ENCODE assay signal across 8 cellular contexts in the genomic region with DNA sequence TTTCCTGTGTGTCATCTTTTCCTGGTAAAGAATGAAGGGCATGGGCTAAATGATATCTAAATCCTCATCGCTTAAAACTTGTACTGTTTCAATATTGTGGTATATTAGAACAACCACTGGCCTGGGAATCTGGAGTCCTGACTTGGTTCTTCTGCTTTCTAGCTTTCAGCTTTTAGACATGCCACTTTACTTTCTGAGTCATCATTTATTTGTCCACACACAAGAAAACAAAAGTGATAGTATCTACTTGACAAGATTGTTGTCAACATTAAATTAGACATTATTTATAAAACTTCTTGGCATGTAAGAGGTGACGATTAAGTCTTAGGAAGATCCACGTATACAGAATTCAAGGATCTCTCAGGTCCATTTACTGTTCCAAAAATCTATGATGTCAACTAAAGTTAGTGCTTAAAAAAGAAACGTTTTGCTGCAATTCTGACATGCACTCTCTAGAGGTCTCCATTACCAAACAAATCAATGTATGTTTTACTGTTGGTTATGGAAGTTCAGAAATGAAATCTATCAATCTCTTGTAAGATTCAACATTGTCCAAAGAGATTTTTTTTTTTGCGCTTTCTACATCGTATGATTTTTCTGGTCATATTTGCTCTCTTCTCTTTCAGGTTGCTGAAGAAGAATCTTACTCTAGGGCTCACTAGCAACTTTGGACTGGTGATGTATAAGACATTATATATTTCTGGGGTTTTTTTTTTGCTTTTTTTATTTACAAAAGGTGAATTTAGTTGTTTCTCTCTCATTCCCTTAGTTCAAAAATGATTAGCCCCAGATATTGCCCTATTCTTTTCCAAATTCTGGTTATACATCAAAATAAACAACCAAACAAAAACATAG. TPM values are rescaled to one million over a fixed set of nuclear protein-coding genes. Genes with fewer than 3 reads are reported as not detected.
DNase-seq lines count a peak whose midpoint lies in the region; ATAC-seq, FAIRE-seq and TF ChIP-seq lines count a peak whose summit lies in the region.

No MANE protein-coding gene starts in this region.

- H3K27me3 Mint-ChIP-seq in HFFc6 (ENCODE audit: insufficient read depth), result peaks cover 2% of the 10 kb centered on the region

- DNase-seq in HFFc6, result no peak
- no peak for DNase-seq in RWPE2 (ENCODE audit: low spot score)
- DNase-seq in keratinocyte (ENCODE audit: low read depth, low spot score), result no peak
- DNase-seq in GF-D8 (lab: John Stamatoyannopoulos, UW), result no peak
- DNase-seq in Peyer's patch, result no peak
- no peak for DNase-seq in WERI-Rb-1
- no peak for DNase-seq in activated CD4-positive, alpha-beta T cell treated with anti-CD3 and anti-CD28 coated beads for 1 hour

- TF ChIP-seq POLR2A in Peyer's patch (IDR thresholded peaks at IDR 0.05), result no peak

- no peak overlapping the region for H3K4me3 Mint-ChIP-seq in HFFc6

- H3K4me3 ChIP-seq in RWPE2 (ENCODE audit: severe bottlenecking) (no peak overlapping the region), keratinocyte (ENCODE audit: control insufficient read depth in 2 of 3, extremely low read depth in 1 of 3, insufficient read depth in 2 of 3, low read depth in 1 of 3, low read length in 3 of 3) (no peak overlapping the region), Peyer's patch (no peak overlapping the region), WERI-Rb-1 (ENCODE audit: low read depth, low read length) (no peak overlapping the region)

- H3K27me3 ChIP-seq in RWPE2 (ENCODE audit: insufficient read depth, poor library complexity, severe bottlenecking) (no peaks in the 10 kb centered on the region), keratinocyte (ENCODE audit: control insufficient read depth, extremely low read depth, insufficient read depth, low read length) (no peaks in the 10 kb centered on the region), Peyer's patch (no peaks in the 10 kb centered on the region), WERI-Rb-1 (ENCODE audit: insufficient read depth, low read depth, severe bottlenecking) (no peaks in the 10 kb centered on the region)

- H4K20me1 ChIP-seq in keratinocyte (ENCODE audit: control insufficient read depth, extremely low read depth, insufficient read depth, low read length), result no peaks in the 10 kb centered on the region

- no peaks in the 10 kb centered on the region for H3K9me1 ChIP-seq in keratinocyte (ENCODE audit: control insufficient read depth, extremely low read depth, insufficient read depth, low read length)

- no peaks in the 10 kb centered on the region for H3K9me3 Mint-ChIP-seq in HFFc6

- no peak overlapping the region for H3K27ac Mint-ChIP-seq in HFFc6

- H3K27ac ChIP-seq in C4-2B, result no peak overlapping the region
- no peak overlapping the region for H3K27ac ChIP-seq in RWPE2 (ENCODE audit: poor library complexity, severe bottlenecking)
- H3K27ac ChIP-seq in keratinocyte (ENCODE audit: control insufficient read depth, insufficient read depth, low read length), result no peak overlapping the region
- no peak overlapping the region for H3K27ac ChIP-seq in Peyer's patch
- no peak overlapping the region for H3K27ac ChIP-seq in WERI-Rb-1

- H3K4me1 ChIP-seq in RWPE2 (ENCODE audit: insufficient read depth, poor library complexity, severe bottlenecking) (no peaks in the 10 kb centered on the region), keratinocyte (ENCODE audit: control insufficient read depth, extremely low read depth, insufficient read depth, low read length) (no peaks in the 10 kb centered on the region), Peyer's patch (no peaks in the 10 kb centered on the region)

- no peak overlapping the region for H2AFZ ChIP-seq in keratinocyte (ENCODE audit: control insufficient read depth, low read length)

- H3K79me2 ChIP-seq in keratinocyte (ENCODE audit: control insufficient read depth, insufficient read depth, low read length), result no peaks in the 10 kb centered on the region

- dilution Hi-C loops in keratinocyte (cut with MboI; ENCODE audit: extremely low pct_ligation_motif_present, low sequenced_read_pairs), result no loop called here

- TF ChIP-seq CTCF in C4-2B (conservative IDR thresholded peaks at IDR 0.05), result peak; percentile 79
- peak; percentile 47 for TF ChIP-seq CTCF in HFFc6 (IDR thresholded peaks at IDR 0.05)
- TF ChIP-seq CTCF in RWPE2 (IDR thresholded peaks at IDR 0.05; ENCODE audit: poor library complexity, severe bottlenecking), result peak; percentile 62
- peak in 1 of 3 experiments; percentile 28 for TF ChIP-seq CTCF in keratinocyte (optimal IDR thresholded peaks at IDR 0.05 in 1 of 3, IDR thresholded peaks at IDR 0.05 in 1 of 3, conservative IDR thresholded peaks at IDR 0.05 in 1 of 3; ENCODE audit: extremely low read depth in 1 of 3, insufficient read depth in 2 of 3, low read length in 3 of 3)
- TF ChIP-seq CTCF in Peyer's patch (IDR thresholded peaks at IDR 0.05), result peak in 2 of 6 experiments; percentile 5 to 38
- TF ChIP-seq CTCF in WERI-Rb-1 (IDR thresholded peaks at IDR 0.05; ENCODE audit: low read depth, low read length), result no peak

- no peak overlapping the region for H3K9ac ChIP-seq in keratinocyte (ENCODE audit: control insufficient read depth, extremely low read depth, insufficient read depth, low read length)

- no peaks in the 10 kb centered on the region for H3K4me1 Mint-ChIP-seq in HFFc6 (ENCODE audit: low read depth)

- no peaks in the 10 kb centered on the region for H3K9me3 ChIP-seq in RWPE2 (ENCODE audit: severe bottlenecking)
- H3K9me3 ChIP-seq in keratinocyte (ENCODE audit: control insufficient read depth, low read depth, low read length), result no peaks in the 10 kb centered on the region
- H3K9me3 ChIP-seq in Peyer's patch, result no peaks in the 10 kb centered on the region
- H3K9me3 ChIP-seq in WERI-Rb-1 (ENCODE audit: severe bottlenecking), result no peaks in the 10 kb centered on the region

- peak; percentile 9 for FAIRE-seq in keratinocyte (lab: Jason Lieb, UNC)

- H3K36me3 ChIP-seq in RWPE2 (ENCODE audit: low read depth), result no peaks in the 10 kb centered on the region
- H3K36me3 ChIP-seq in keratinocyte (ENCODE audit: control insufficient read depth in 2 of 2, extremely low read depth in 1 of 2, insufficient read depth in 2 of 2, low read length in 2 of 2), result no peaks in the 10 kb centered on the region
- H3K36me3 ChIP-seq in Peyer's patch, result no peaks in the 10 kb centered on the region
- H3K36me3 ChIP-seq in WERI-Rb-1, result no peaks in the 10 kb centered on the region

- H3K4me2 ChIP-seq in keratinocyte (ENCODE audit: control insufficient read depth, extremely low read depth, insufficient read depth, low read depth, low read length), result no peak overlapping the region

- ATAC-seq in RWPE2 (ENCODE audit: low read depth), result peak; percentile 40; the same call in 1 of the 3 replicates

- H3K36me3 Mint-ChIP-seq in HFFc6 (ENCODE audit: low read depth), result no peaks in the 10 kb centered on the region

RNA-seq across cellular contexts. Expression of a gene that starts 53.6 kb away (rescaled TPM):
- under 1 TPM in 5 of 6 experiments, not detected in 1; 0.08 to 0.34 (median 0.14) TPM for total RNA-seq in HFFc6 (2021; fragmentation: NEBNext Ultra II Directional; extraction: Animal tissue kit (Norgen Biotek cat#: 25700))
- polyA plus RNA-seq in keratinocyte, result 0.10 to 0.46 TPM (median 0.43 TPM) in 3 replicates
- polyA plus RNA-seq in keratinocyte (2011; ENCODE audit: low read depth), result 1.4 TPM
- 0.45 TPM in 2 replicates for polyA plus RNA-seq in keratinocyte (2011; cell fraction: cytosol; rRNA removed)
- polyA plus RNA-seq in keratinocyte (2011; cell fraction: nucleus; rRNA removed), result 0.38 and 1.2 TPM in 2 replicates
- polyA plus RNA-seq in keratinocyte (2012; ENCODE audit: low replicate concordance), result 0.18 and 0.21 TPM in 2 replicates
- polyA minus RNA-seq in keratinocyte, result 0.10 to 0.59 TPM in 2 of 3 replicates, not detected in the other
- polyA minus RNA-seq in keratinocyte (2011; cell fraction: cytosol; rRNA and poly(A)+ RNA removed), result not detected
- 1.2 TPM in 1 of 2 replicates, not detected in the other for polyA minus RNA-seq in keratinocyte (2011; cell fraction: nucleus; rRNA and poly(A)+ RNA removed)
- 10 to 100 TPM in 1 of 4 donors, 1 to 10 TPM in 3; 1.4 to 10.7 (median 3.4) TPM for total RNA-seq in Peyer's patch
